23 cellular contexts compared by ENCODE assay signal in genomic region chr7:116052006-116052405, GRCh38. TPM values are rescaled to one million over a fixed set of nuclear protein-coding genes. Genes with fewer than 3 reads are reported as not detected.
DNase-seq lines count a peak whose midpoint lies in the region; ATAC-seq, FAIRE-seq and TF ChIP-seq lines count a peak whose summit lies in the region.
"Had no signal": no experiment of that assay in that cellular context is flagged by ENCODE, and none has a peak within 500 bp of the region (broad histone marks: within the 10 kb centered on the region; RNA-seq: fewer than 3 reads in every experiment).

No MANE protein-coding gene starts in this region.

- no peak overlapping the region for H2AK5ac ChIP-seq in IMR-90 (ENCODE audit: low read depth, low read length)

- no CpG with 5 or more reads among the region's 2 CpGs for WGBS in IMR-90 (ENCODE audit: extremely low coverage in 2 of 2, insufficient read length in 1 of 2), 2 experiments
- WGBS in small intestine, 3 donors: 52 to 58% (median 55%) methylated on average over 2 of the region's 2 CpGs

- H3K27ac ChIP-seq in IMR-90 (ENCODE audit: insufficient read depth, low read length) (no peak overlapping the region), foreskin keratinocyte (no peak overlapping the region), small intestine (ENCODE audit: low read depth in 1 of 2, low read length in 1 of 2) (no peak overlapping the region)
- H3K27ac ChIP-seq: BLaER1, RWPE1 had no signal

- H3K36me3 Mint-ChIP-seq in activated naive CD4-positive, alpha-beta T cell treated with anti-CD3 and anti-CD28 coated beads, Interleukin-2, amount 50 U/mL, for 72 hours: no peaks in the 10 kb centered on the region
- H3K36me3 Mint-ChIP-seq in type B pancreatic cell: no peaks in the 10 kb centered on the region
- H3K36me3 Mint-ChIP-seq: CD4-positive, alpha-beta memory T cell had no signal

- H3K9me3 Mint-ChIP-seq in activated naive CD4-positive, alpha-beta T cell treated with anti-CD3 and anti-CD28 coated beads, Interleukin-2, amount 50 U/mL, for 72 hours: peaks cover 5 to 7% of the 10 kb centered on the region in 2 donors
- H3K9me3 Mint-ChIP-seq in type B pancreatic cell: no peaks in the 10 kb centered on the region

- peak overlapping the region; percentile 34 for H2BK120ac ChIP-seq in IMR-90 (ENCODE audit: low read depth, low read length)

- no peak overlapping the region for H3K9ac ChIP-seq in IMR-90 (ENCODE audit: low read depth, low read length)
- H3K9ac ChIP-seq: BLaER1 had no signal

- H3K14ac ChIP-seq in IMR-90 (replicated peaks; ENCODE audit: low read depth, low read length): peak overlapping the region; percentile 22; the same call in 1 of the 2 replicates

- POLR2A ChIA-PET in IMR-90 (lab: Charles Lee; ENCODE audit: unreplicated experiment): no interaction called here

- in situ Hi-C loops in IMR-90 (cut with MboI; ENCODE audit: low sequenced_read_pairs): no loop called here
- in situ Hi-C loops in astrocyte of the spinal cord (cut with HindIII; ENCODE audit: low sequenced_read_pairs): no loop called here

- no peak overlapping the region for H3K4ac ChIP-seq in IMR-90 (ENCODE audit: low read depth, low read length)

- H3K27ac Mint-ChIP-seq in activated naive CD4-positive, alpha-beta T cell treated with anti-CD3 and anti-CD28 coated beads, Interleukin-2, amount 50 U/mL, for 72 hours: no peak overlapping the region
- H3K27ac Mint-ChIP-seq in type B pancreatic cell: no peak overlapping the region
- H3K27ac Mint-ChIP-seq: CD4-positive, alpha-beta memory T cell had no signal

- no peaks in the 10 kb centered on the region for H3K27me3 Mint-ChIP-seq in type B pancreatic cell
- H3K27me3 Mint-ChIP-seq: CD4-positive, alpha-beta memory T cell had no signal

- no peak overlapping the region for H4K5ac ChIP-seq in IMR-90 (ENCODE audit: low read depth, low read length)

- no peak overlapping the region for H3K4me3 Mint-ChIP-seq in type B pancreatic cell
- H3K4me3 Mint-ChIP-seq: CD4-positive, alpha-beta memory T cell had no signal

- dilution Hi-C loops in IMR-90 (cut with HindIII; ENCODE audit: low sequenced_read_pairs, unreplicated experiment): no loop called here

- CTCF ChIA-PET in IMR-90 (lab: Yijun Ruan, JAX): interaction anchor here (0.9 kb wide), 1 partner anchor 55 kb away, joined by 3 read pairs; no protein-coding TSS in a partner anchor

- ATAC-seq in IMR-90 (ENCODE audit: low read depth) (peak; percentile 59), foreskin keratinocyte (peak; percentile 74), GM19351 (IDR thresholded peaks at IDR 0.05; ENCODE audit: unreplicated experiment) (no peak)
- no peak for ATAC-seq in activated naive CD4-positive, alpha-beta T cell treated with anti-CD3 and anti-CD28 coated beads, Interleukin-2, amount 50 U/mL, for 72 hours
- ATAC-seq: SK-N-SH treated with all-trans-retinoic acid at 6 μM for 48 hours had no signal

- H3K4me1 Mint-ChIP-seq in type B pancreatic cell (ENCODE audit: unreplicated experiment): no peaks in the 10 kb centered on the region
- H3K4me1 Mint-ChIP-seq: CD4-positive, alpha-beta memory T cell had no signal

- H3K9me3 ChIP-seq in IMR-90 (ENCODE audit: control insufficient read depth, insufficient read depth, low read length) (no peaks in the 10 kb centered on the region), small intestine (ENCODE audit: control insufficient read depth, low read depth) (no peaks in the 10 kb centered on the region)

- H3K56ac ChIP-seq in IMR-90 (ENCODE audit: extremely low read depth, insufficient read depth, low read length): no peak overlapping the region

- no peak for FAIRE-seq in small intestine (lab: Jason Lieb, UNC)
- FAIRE-seq: GM12892, GM18507, H1 had no signal

- TF ChIP-seq RAD21 in IMR-90 (IDR thresholded peaks at IDR 0.05; ENCODE audit: low read length): no peak

- TF ChIP-seq CTCF in IMR-90 (conservative IDR thresholded peaks at IDR 0.05; ENCODE audit: low read depth, low read length): no peak
- no peak for TF ChIP-seq CTCF in astrocyte of the spinal cord (IDR thresholded peaks at IDR 0.05; ENCODE audit: low read depth, low read length)
- TF ChIP-seq CTCF in foreskin keratinocyte (conservative IDR thresholded peaks at IDR 0.05): no peak
- no peak for TF ChIP-seq CTCF in type B pancreatic cell (conservative IDR thresholded peaks at IDR 0.05)

- no peak overlapping the region for H2BK5ac ChIP-seq in IMR-90 (ENCODE audit: low read depth, low read length, poor library complexity, severe bottlenecking)

- H3K4me1 ChIP-seq in IMR-90 (ENCODE audit: control insufficient read depth, insufficient read depth, low read length) (no peaks in the 10 kb centered on the region), foreskin keratinocyte (peaks cover 6% of the 10 kb centered on the region), small intestine (ENCODE audit: control insufficient read depth in 2 of 2, insufficient read depth in 1 of 2, low read depth in 1 of 2, low read length in 1 of 2) (no peaks in the 10 kb centered on the region)
- H3K4me1 ChIP-seq: BLaER1 had no signal

- H3K18ac ChIP-seq in IMR-90 (ENCODE audit: low read depth, low read length): no peak overlapping the region

- peak overlapping the region; percentile 61; the same call in 1 of the 2 replicates for H2BK20ac ChIP-seq in IMR-90 (ENCODE audit: low read depth, low read length)

- H2AFZ ChIP-seq in IMR-90 (replicated peaks; ENCODE audit: low read length, poor library complexity): no peak overlapping the region

- no peak overlapping the region for H3K4me2 ChIP-seq in IMR-90 (ENCODE audit: low read depth, low read length)
- H3K4me2 ChIP-seq: BLaER1 had no signal

- no peak overlapping the region for H4K91ac ChIP-seq in IMR-90 (ENCODE audit: insufficient read depth, low read depth, low read length)

- H2AK9ac ChIP-seq in IMR-90 (replicated peaks; ENCODE audit: low read depth, low read length, poor library complexity): no peak overlapping the region

- no peaks in the 10 kb centered on the region for H3K36me3 ChIP-seq in IMR-90 (ENCODE audit: control insufficient read depth, insufficient read depth, low read length)
- H3K36me3 ChIP-seq in small intestine (ENCODE audit: control insufficient read depth in 2 of 2, insufficient read depth in 2 of 2, low read length in 2 of 2): no peaks in the 10 kb centered on the region
- H3K36me3 ChIP-seq: BLaER1 had no signal

- H4K20me1 ChIP-seq in IMR-90 (ENCODE audit: insufficient read depth, low read length): no peaks in the 10 kb centered on the region
- H4K20me1 ChIP-seq: BLaER1 had no signal

- H3K4me3 ChIP-seq in IMR-90 (ENCODE audit: insufficient read depth, low read depth, low read length) (no peak overlapping the region), astrocyte of the spinal cord (ENCODE audit: low read depth, low read length) (no peak overlapping the region), small intestine (ENCODE audit: low read depth in 1 of 2, low read length in 2 of 2) (no peak overlapping the region)
- H3K4me3 ChIP-seq: BLaER1 had no signal

- H3K9me1 ChIP-seq in IMR-90 (ENCODE audit: insufficient read depth, low read length): 0 out of 2 replicates have a peak, but pooled peaks cover 2% of the 10 kb centered on the region

- TF ChIP-seq POLR2A in IMR-90 (IDR thresholded peaks at IDR 0.05; ENCODE audit: low read depth, low read length): no peak

- intact Hi-C loops in IMR-90 (cut with micrococcal nuclease): no loop called here

- no peak overlapping the region for H3K23ac ChIP-seq in IMR-90 (ENCODE audit: low read depth, low read length)

- H2BK15ac ChIP-seq in IMR-90 (ENCODE audit: low read depth, low read length): no peak overlapping the region; the same call in 2 of the 3 replicates

- no peaks in the 10 kb centered on the region for H3K27me3 ChIP-seq in IMR-90 (ENCODE audit: control insufficient read depth, insufficient read depth, low read length)
- H3K27me3 ChIP-seq in foreskin keratinocyte: peaks cover 17% of the 10 kb centered on the region
- H3K27me3 ChIP-seq in small intestine (ENCODE audit: control insufficient read depth in 2 of 2, insufficient read depth in 2 of 2, low read length in 2 of 2): no peaks in the 10 kb centered on the region
- H3K27me3 ChIP-seq: BLaER1 had no signal

- H4K8ac ChIP-seq in IMR-90 (ENCODE audit: low read depth in 2 of 2, low read length in 2 of 2): no peak overlapping the region

- BruUV-seq in IMR-90 (replicated peaks; lab: Mats Ljungman, UMichigan): no TSS peak

- DNase-seq in AG20443 (ENCODE audit: low spot score) (peak; percentile 13), IMR-90 (peak; percentile 41), astrocyte of the spinal cord (ENCODE audit: low read depth, low spot score) (peak; percentile 7), foreskin keratinocyte (peak in 1 of 2 donors; percentile 55), type B pancreatic cell (ENCODE audit: extremely low spot score, unreplicated experiment) (no peak), small intestine (no peak)
- no peak for DNase-seq in activated naive CD4-positive, alpha-beta T cell treated with anti-CD3 and anti-CD28 coated beads, Interleukin-2, amount 50 U/mL, for 72 hours (ENCODE audit: low spot score in 2 of 2)
- DNase-seq: CD4-positive, alpha-beta memory T cell; Kasumi-1; NCI-H1092 treated with DMSO at 0.1 percent for 48 hours; NCI-H146; NCI-H2029 treated with DMSO at 0.1 percent for 48 hours; NCI-H748 treated with DMSO at 0.1 percent for 48 hours; SIG-M5 had no signal

- H3K79me1 ChIP-seq in IMR-90 (ENCODE audit: low read depth in 1 of 2, low read length in 2 of 2): no peaks in the 10 kb centered on the region

TF ChIP-seq in IMR-90, 13 proteins besides CTCF, POLR2A, EP300 and RAD21 (continues in another document):
- no peak for TF ChIP-seq ELK1 (IDR thresholded peaks at IDR 0.05; ENCODE audit: borderline replicate concordance, low read depth, low read length)

RNA-seq across cellular contexts. Expression of gene TFEC, which starts 21.4 kb away (rescaled TPM):
- under 0.01 and 0.28 TPM in 2 replicates for total RNA-seq in IMR-90 (2012; rRNA removed)
- 0.02 TPM in 1 of 2 replicates, not detected in the other for polyA plus RNA-seq in IMR-90 (2012; rRNA removed)
- not detected in 2 replicates for polyA plus RNA-seq in IMR-90 (2012; cell fraction: cytosol; rRNA removed)
- 0.23 TPM in 1 of 2 replicates, not detected in the other for polyA plus RNA-seq in IMR-90 (2012; cell fraction: nucleus; rRNA removed; ENCODE audit: low replicate concordance)
- total RNA-seq in foreskin keratinocyte: not detected in 2 replicates
- not detected in 2 replicates for polyA plus RNA-seq in foreskin keratinocyte
- not detected for total RNA-seq in activated naive CD4-positive, alpha-beta T cell treated with anti-CD3 and anti-CD28 coated beads, Interleukin-2, amount 50 U/mL, for 72 hours
- total RNA-seq in type B pancreatic cell (ENCODE audit: low replicate concordance): 0.12 and 0.62 TPM in 2 replicates
- polyA plus RNA-seq in small intestine: 10 to 100 TPM in 1 of 3 donors, 1 to 10 TPM in 1, under 1 TPM in 1; 0.82 to 12.2 (median 2.9) TPM
- total RNA-seq: H1, HT-29, NCI-H460 had no signal
- polyA plus RNA-seq: H1 had no signal

Comparison
In these comparisons a context has a peak if more than half of its experiments do, and no peak if none do; other contexts are left out.
1. DNase-seq: peak in AG20443 (single experiment), IMR-90 (single experiment) and astrocyte of the spinal cord (single experiment); none in activated naive CD4-positive, alpha-beta T cell treated with anti-CD3 and anti-CD28 coated beads, Interleukin-2, amount 50 U/mL, for 72 hours (0 of 2), type B pancreatic cell (single experiment) and small intestine (single experiment).
2. ATAC-seq: peak in IMR-90 (single experiment) and foreskin keratinocyte (single experiment); none in activated naive CD4-positive, alpha-beta T cell treated with anti-CD3 and anti-CD28 coated beads, Interleukin-2, amount 50 U/mL, for 72 hours (0 of 2) and GM19351 (single experiment).